ENCODE assay signal across 25 cellular contexts in the genomic region with DNA sequence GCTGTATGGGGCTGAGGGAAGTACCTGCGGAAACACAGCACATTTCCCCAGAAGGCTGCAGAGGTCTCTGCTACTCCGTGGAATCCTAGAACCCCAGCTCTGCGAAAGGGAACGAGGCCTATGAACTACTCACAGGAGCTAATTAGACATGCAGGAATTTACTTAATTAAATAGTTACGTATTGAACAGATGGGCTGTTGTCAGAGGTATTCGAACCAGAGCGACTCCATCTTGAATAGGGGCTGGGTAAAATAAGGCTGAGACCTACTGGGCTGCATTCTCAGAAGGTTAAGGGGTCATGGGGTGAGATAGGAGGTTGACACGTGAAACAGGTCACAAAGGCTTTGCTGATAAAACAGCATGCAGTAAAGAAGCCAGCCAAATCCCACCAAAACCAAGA. TPM values are rescaled to one million over a fixed set of nuclear protein-coding genes. Genes with fewer than 3 reads are reported as not detected.
"Had no signal": no experiment of that assay in that cellular context is flagged by ENCODE, and none has a peak within 500 bp of the region (broad histone marks: within the 10 kb centered on the region; RNA-seq: fewer than 3 reads in every experiment).

No MANE protein-coding gene starts in this region.

- H3K27me3 Mint-ChIP-seq: IgD-negative memory B cell had no signal

- H3K9me3 Mint-ChIP-seq: IgD-negative memory B cell had no signal

- H3K9me2 ChIP-seq: SK-N-SH had no signal

- ATAC-seq: Panc1, PC-3 had no signal

- H3K27ac ChIP-seq: HL-60, RWPE1 had no signal

- H3K4me1 Mint-ChIP-seq: IgD-negative memory B cell had no signal

- H3K4me2 ChIP-seq: SK-N-SH had no signal

- H3K4me3 Mint-ChIP-seq: IgD-negative memory B cell had no signal

- H3K9me3 ChIP-seq: SK-N-SH had no signal

- H3K27ac Mint-ChIP-seq: IgD-negative memory B cell had no signal

- DNase-seq: KBM-7; NCI-H1048; NCI-H1105; NCI-H1436 treated with DMSO at 0.1 percent for 48 hours; NCI-H1694; NCI-H187 treated with DMSO at 0.1 percent for 48 hours; NCI-H2029 treated with DMSO at 0.1 percent for 48 hours; NCI-H2171 treated with DMSO at 0.1 percent for 48 hours; NCI-H345; NCI-H446 treated with DMSO at 0.1 percent for 48 hours; NCI-H510A treated with DMSO at 0.1 percent for 48 hours; NCI-H526; NCI-H82; NK-92 treated with Interleukin-12 subunit alpha and Interleukin-12 subunit beta, amount 100 ng/mL, for 24 hours; PC-3; SHP77; SK-N-SH had no signal

- H3K9ac ChIP-seq: SK-N-SH had no signal

RNA-seq across cellular contexts. Expression of gene SSTR4, which starts 14.9 kb away (rescaled TPM):
- total RNA-seq: LHCN-M2, MCF 10A, OCI-LY7, PC-3, SK-MEL-5 had no signal
- polyA plus RNA-seq: IgD-negative memory B cell, SK-N-SH had no signal

RNA-seq across cellular contexts. Expression of gene THBD, which starts 29.2 kb away (rescaled TPM):
- total RNA-seq: OCI-LY7, SK-MEL-5 had no signal
- polyA plus RNA-seq: IgD-negative memory B cell had no signal
